13 cellular contexts compared by ENCODE assay signal in the genomic region with DNA sequence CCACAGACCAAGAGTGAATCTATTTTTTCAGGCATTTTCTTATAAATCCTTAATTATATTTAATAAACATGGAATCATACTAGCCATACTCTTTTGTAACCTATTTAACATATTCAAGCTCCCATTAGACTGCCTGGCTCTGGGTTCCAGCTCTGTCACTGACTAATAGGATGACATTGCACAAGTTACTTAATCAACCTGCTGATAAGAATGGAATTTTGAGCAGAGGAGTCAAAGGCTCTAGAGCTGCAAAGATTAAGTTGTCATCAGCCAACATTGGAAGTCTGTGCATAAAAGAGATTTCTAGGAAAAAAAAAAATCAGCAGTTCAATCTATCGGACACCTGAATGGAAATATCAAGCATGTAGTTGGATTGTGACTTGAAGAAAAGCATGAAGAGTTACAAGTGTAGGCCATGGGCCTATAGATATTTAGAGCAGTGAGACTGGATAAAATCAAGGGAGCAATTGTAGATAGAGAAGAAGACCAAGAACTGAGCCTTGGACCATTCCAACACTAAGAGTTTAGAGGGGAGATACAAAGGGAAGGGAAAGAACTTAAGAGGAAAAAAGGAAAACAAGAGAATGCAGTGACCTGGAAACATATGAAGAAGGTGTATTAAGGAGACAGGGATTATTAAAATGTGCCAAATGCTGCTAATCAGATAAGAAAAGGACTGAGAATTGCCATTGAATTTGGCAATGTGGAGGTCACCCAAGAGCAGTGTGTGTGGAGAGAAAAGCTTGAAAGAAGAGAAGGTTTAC. TPM values are rescaled to one million over a fixed set of nuclear protein-coding genes. Genes with fewer than 3 reads are reported as not detected.
DNase-seq lines count a peak whose midpoint lies in the region; ATAC-seq and TF ChIP-seq lines count a peak whose summit lies in the region.
"Had no signal": no experiment of that assay in that cellular context is flagged by ENCODE, and none has a peak within 500 bp of the region (broad histone marks: within the 10 kb centered on the region; RNA-seq: fewer than 3 reads in every experiment).

No MANE protein-coding gene starts in this region.

- H3K27ac Mint-ChIP-seq in osteocyte (ENCODE audit: unreplicated experiment), result peak overlapping the region; percentile 90
- no peak overlapping the region for H3K27ac Mint-ChIP-seq in naive thymus-derived CD8-positive, alpha-beta T cell
- H3K27ac Mint-ChIP-seq in immature natural killer cell, result no peak overlapping the region
- H3K27ac Mint-ChIP-seq: dendritic cell treated with granulocyte-macrophage colony-stimulating factor and Interleukin-4, amounts not matched to agents 40 ng/mL and 50 ng/mL, for 4 days; T-helper 1 cell treated with Interleukin-12 subunit alpha and Interleukin-12 subunit beta and Interleukin-4 antibody, amounts not matched to agents 30 μg/mL and 1 μg/mL, for 36 hours had no signal

- no peaks in the 10 kb centered on the region for H3K9me2 ChIP-seq in PC-9 (ENCODE audit: insufficient read depth)

- H3K79me2 ChIP-seq in ACC112 (ENCODE audit: control insufficient read depth, insufficient read depth, low read length, unreplicated experiment) (no peaks in the 10 kb centered on the region), PC-9 (ENCODE audit: low read depth) (no peaks in the 10 kb centered on the region)

- peaks cover 81% of the 10 kb centered on the region for H3K4me1 Mint-ChIP-seq in osteocyte (ENCODE audit: unreplicated experiment)
- H3K4me1 Mint-ChIP-seq in naive thymus-derived CD8-positive, alpha-beta T cell, result no peaks in the 10 kb centered on the region
- H3K4me1 Mint-ChIP-seq in immature natural killer cell, result no peaks in the 10 kb centered on the region

- H3K9me3 Mint-ChIP-seq in osteocyte (ENCODE audit: unreplicated experiment), result no peaks in the 10 kb centered on the region
- no peaks in the 10 kb centered on the region for H3K9me3 Mint-ChIP-seq in naive thymus-derived CD8-positive, alpha-beta T cell
- no peaks in the 10 kb centered on the region for H3K9me3 Mint-ChIP-seq in immature natural killer cell
- H3K9me3 Mint-ChIP-seq: dendritic cell treated with granulocyte-macrophage colony-stimulating factor and Interleukin-4, amounts not matched to agents 40 ng/mL and 50 ng/mL, for 4 days; T-helper 1 cell treated with Interleukin-12 subunit alpha and Interleukin-12 subunit beta and Interleukin-4 antibody, amounts not matched to agents 30 μg/mL and 1 μg/mL, for 36 hours had no signal

- peak overlapping the region; percentile 41; the same call in 1 of the 2 replicates for H3K4me3 ChIP-seq in ACC112 (ENCODE audit: low read depth, low read length)
- H3K4me3 ChIP-seq in PC-9, result 0 out of 2 replicates have a peak overlapping the region, but pooled peaks have one; percentile 18
- H3K4me3 ChIP-seq in esophagus squamous epithelium, result no peak overlapping the region
- H3K4me3 ChIP-seq in mucosa of descending colon, result no peak overlapping the region

- H3K27me3 ChIP-seq in ACC112 (ENCODE audit: insufficient read depth, low read length) (no peaks in the 10 kb centered on the region), PC-9 (ENCODE audit: insufficient read depth, low read depth) (no peaks in the 10 kb centered on the region), esophagus squamous epithelium (no peaks in the 10 kb centered on the region)

- H2AFZ ChIP-seq in ACC112 (ENCODE audit: low read length, unreplicated experiment), result no peak overlapping the region
- peak overlapping the region; percentile 21; the same call in 1 of the 2 replicates for H2AFZ ChIP-seq in PC-9

- peak overlapping the region; percentile 97 for H3K27ac ChIP-seq in ACC112 (ENCODE audit: low read depth, low read length)
- H3K27ac ChIP-seq in PC-9, result peak overlapping the region; percentile 98
- H3K27ac ChIP-seq in esophagus squamous epithelium, result peak overlapping the region; percentile 66 to 87 (median 81)
- H3K27ac ChIP-seq: KMS-11 had no signal

- peak overlapping the region; percentile 65 for H3K4me2 ChIP-seq in PC-9
- H3K4me2 ChIP-seq: KMS-11 had no signal

- DNase-seq in PC-9, result peak in 1 of 2 experiments; percentile 84
- DNase-seq in esophagus squamous epithelium (lab: John Stamatoyannopoulos, UW), result no peak
- no peak for DNase-seq in osteocyte (ENCODE audit: extremely low spot score, unreplicated experiment)
- DNase-seq in mucosa of descending colon, result no peak
- no peak for DNase-seq in naive thymus-derived CD8-positive, alpha-beta T cell
- no peak for DNase-seq in immature natural killer cell
- DNase-seq: activated CD8-positive, alpha-beta memory T cell treated with anti-CD3 and anti-CD28 coated beads, Interleukin-2, amount 50 U/mL, for 4 hours; NCI-H526 had no signal

- 58 to 59% methylated on average over 1 of the region's 1 CpG for WGBS in esophagus squamous epithelium, 2 donors

- POLR2A ChIA-PET in PC-9 (lab: Charles Lee; ENCODE audit: unreplicated experiment), result interaction anchor here (0.5 to 1.1 kb wide), 5 partner anchors 11 to 154 kb away, joined by 3 to 11 read pairs (median 3); a partner anchor contains a TSS
- POLR2A ChIA-PET in naive thymus-derived CD8-positive, alpha-beta T cell (lab: Charles Lee), result no interaction called here

- H3K4me1 ChIP-seq in ACC112 (ENCODE audit: control insufficient read depth, insufficient read depth, low read length, unreplicated experiment), result peaks cover 69% of the 10 kb centered on the region
- H3K4me1 ChIP-seq in PC-9 (replicated peaks; ENCODE audit: insufficient read depth), result peaks cover 85% of the 10 kb centered on the region
- H3K4me1 ChIP-seq in esophagus squamous epithelium, result peaks cover 22 to 98% (median 51%) of the 10 kb centered on the region in 3 donors
- peaks cover 21% of the 10 kb centered on the region for H3K4me1 ChIP-seq in mucosa of descending colon (ENCODE audit: low read depth)

- intact Hi-C loops in PC-9 (cut with micrococcal nuclease; ENCODE audit: unreplicated experiment) (loop anchor here (1.0 to 10.0 kb wide), 3 partner anchors 26 to 751 kb away; no protein-coding TSS in a partner anchor), esophagus squamous epithelium (cut with DNase I) (no loop called here), mucosa of descending colon (cut with DNase I, micrococcal nuclease) (no loop called here)

- peaks cover 50% of the 10 kb centered on the region for H3F3A ChIP-seq in PC-9 (ENCODE audit: insufficient read depth, low read depth)

- H3K4me3 Mint-ChIP-seq in osteocyte (ENCODE audit: unreplicated experiment) (no peak overlapping the region), immature natural killer cell (no peak overlapping the region)
- no peak overlapping the region for H3K4me3 Mint-ChIP-seq in naive thymus-derived CD8-positive, alpha-beta T cell
- H3K4me3 Mint-ChIP-seq: dendritic cell treated with granulocyte-macrophage colony-stimulating factor and Interleukin-4, amounts not matched to agents 40 ng/mL and 50 ng/mL, for 4 days; T-helper 1 cell treated with Interleukin-12 subunit alpha and Interleukin-12 subunit beta and Interleukin-4 antibody, amounts not matched to agents 30 μg/mL and 1 μg/mL, for 36 hours had no signal

- CTCF ChIA-PET in PC-9 (lab: Charles Lee), result interaction anchor here (1.1 kb wide), 1 partner anchor 11 kb away, joined by 5 read pairs; a partner anchor contains a TSS

- no peaks in the 10 kb centered on the region for H3K36me3 Mint-ChIP-seq in osteocyte (ENCODE audit: unreplicated experiment)
- no peaks in the 10 kb centered on the region for H3K36me3 Mint-ChIP-seq in naive thymus-derived CD8-positive, alpha-beta T cell
- no peaks in the 10 kb centered on the region for H3K36me3 Mint-ChIP-seq in immature natural killer cell

- TF ChIP-seq POLR2A in esophagus squamous epithelium (IDR thresholded peaks at IDR 0.05), result no peak

- TF ChIP-seq CTCF in PC-9 (conservative IDR thresholded peaks at IDR 0.05) (0 out of 2 replicates have a peak, but pooled peaks have one; percentile 17), esophagus squamous epithelium (IDR thresholded peaks at IDR 0.05) (no peak), osteocyte (IDR thresholded peaks at IDR 0.05) (no peak), mucosa of descending colon (IDR thresholded peaks at IDR 0.05) (no peak)

- H3K9me3 ChIP-seq in PC-9 (ENCODE audit: insufficient read depth, low read depth), result no peaks in the 10 kb centered on the region
- no peaks in the 10 kb centered on the region for H3K9me3 ChIP-seq in esophagus squamous epithelium
- no peaks in the 10 kb centered on the region for H3K9me3 ChIP-seq in mucosa of descending colon

- H3K27me3 Mint-ChIP-seq in osteocyte (ENCODE audit: unreplicated experiment) (no peaks in the 10 kb centered on the region), immature natural killer cell (ENCODE audit: low read depth in 3 of 3) (peaks cover 2 to 5% (median 5%) of the 10 kb centered on the region in 3 donors)
- H3K27me3 Mint-ChIP-seq in naive thymus-derived CD8-positive, alpha-beta T cell, result peaks cover 2 to 13% (median 10%) of the 10 kb centered on the region in 5 donors
- H3K27me3 Mint-ChIP-seq: dendritic cell treated with granulocyte-macrophage colony-stimulating factor and Interleukin-4, amounts not matched to agents 40 ng/mL and 50 ng/mL, for 4 days had no signal

- H4K20me1 ChIP-seq in PC-9 (ENCODE audit: insufficient read depth), result no peaks in the 10 kb centered on the region

- ATAC-seq in mucosa of descending colon (no peak), HG03175 (IDR thresholded peaks at IDR 0.05; ENCODE audit: unreplicated experiment) (no peak)
- no peak for ATAC-seq in naive thymus-derived CD8-positive, alpha-beta T cell

- TSS peak; percentile 75 for BruUV-seq in PC-9 (replicated peaks; lab: Mats Ljungman, UMichigan)

- H3K36me3 ChIP-seq in ACC112 (ENCODE audit: insufficient read depth, low read length) (no peaks in the 10 kb centered on the region), PC-9 (ENCODE audit: low read depth) (no peaks in the 10 kb centered on the region), esophagus squamous epithelium (no peaks in the 10 kb centered on the region), mucosa of descending colon (ENCODE audit: low read depth) (no peaks in the 10 kb centered on the region)

RNA-seq across cellular contexts. Expression of a gene that starts 11.0 kb away (rescaled TPM):
- 13.6 and 14.4 TPM in 2 replicates for total RNA-seq in PC-9 (2021)
- 10 to 100 TPM; 15.4 to 22.5 (median 20.7) TPM for total RNA-seq in esophagus squamous epithelium
- 15.0 and 16.6 TPM in 2 replicates for total RNA-seq in osteocyte
- total RNA-seq in mucosa of descending colon, result 10 to 100 TPM; 23.2 to 32.9 (median 23.2) TPM
- total RNA-seq in naive thymus-derived CD8-positive, alpha-beta T cell, result 10 to 100 TPM; 11.8 to 12.7 TPM
- 10 to 100 TPM in 1 of 3 donors, 1 to 10 TPM in 2; 7.9 to 10.4 (median 8.5) TPM for polyA plus RNA-seq in naive thymus-derived CD8-positive, alpha-beta T cell
- polyA plus RNA-seq in immature natural killer cell, result 10 to 100 TPM in 1 of 3 donors, 1 to 10 TPM in 2; 3.7 to 10.3 (median 6.6) TPM

RNA-seq across cellular contexts. Expression of a gene that starts 40.8 kb away (rescaled TPM):
- total RNA-seq in PC-9 (2021), result 24.2 and 26.0 TPM in 2 replicates
- 10 to 100 TPM in 3 of 4 donors, 1 to 10 TPM in 1; 7.8 to 23.3 (median 17.2) TPM for total RNA-seq in esophagus squamous epithelium
- 20.4 and 21.1 TPM in 2 replicates for total RNA-seq in osteocyte
- 10 to 100 TPM; 20.7 to 22.7 (median 21.5) TPM for total RNA-seq in mucosa of descending colon
- 10 to 100 TPM; 27.3 to 27.9 TPM for total RNA-seq in naive thymus-derived CD8-positive, alpha-beta T cell
- polyA plus RNA-seq in naive thymus-derived CD8-positive, alpha-beta T cell, result 10 to 100 TPM in 1 of 3 donors, 1 to 10 TPM in 2; 9.4 to 16.1 (median 9.9) TPM
- 1 to 10 TPM; 3.0 to 6.0 (median 4.2) TPM for polyA plus RNA-seq in immature natural killer cell

Comparison
In these comparisons a context has a peak if more than half of its experiments do, and no peak if none do; other contexts are left out.
1. H3K4me3 ChIP-seq: peak in ACC112 (single experiment) and PC-9 (single experiment); none in esophagus squamous epithelium (0 of 4) and mucosa of descending colon (single experiment).
2. Peak in every context shown above with its lines, with median percentiles within 50 percentile points of each other: H3K27ac ChIP-seq.